33 cellular contexts compared by ENCODE assay signal in genomic region chr1:66682106-66682505, GRCh38.
"Had no signal": no experiment of that assay in that cellular context is flagged by ENCODE, and none has a peak within 500 bp of the region (broad histone marks: within the 10 kb centered on the region; RNA-seq: fewer than 3 reads in every experiment).

No MANE protein-coding gene starts in this region.

- DNase-seq: activated CD4-positive, alpha-beta memory T cell treated with anti-CD3 and anti-CD28 coated beads for 36 hours; activated CD4-positive, alpha-beta T cell treated with anti-CD3 and anti-CD28 coated beads for 36 hours; activated CD4-positive, alpha-beta T cell treated with anti-CD3 and anti-CD28 coated beads, Interleukin-2, amount 10 ng/mL, durations not matched to agents 24 days and 14 days; activated CD4-positive, CD25-positive, alpha-beta regulatory T cell; activated CD4-positive, CD25-positive, alpha-beta regulatory T cell treated with anti-CD3 and anti-CD28 coated beads, Interleukin-2, amount 50 U/mL, for 72 hours; activated CD8-positive, alpha-beta memory T cell treated with anti-CD3 and anti-CD28 coated beads, Interleukin-2, amount 10 ng/mL, durations not matched to agents 7 days and 5 days; activated CD8-positive, alpha-beta memory T cell treated with anti-CD3 and anti-CD28 coated beads, Interleukin-2, amount 50 U/mL, for 4 hours; activated CD8-positive, alpha-beta T cell treated with anti-CD3 and anti-CD28 coated beads, Interleukin-2, amount 10 ng/mL, durations not matched to agents 7 days and 5 days; activated effector memory CD4-positive, alpha-beta T cell treated with anti-CD3 and anti-CD28 coated beads, Interleukin-2, amount 50 U/mL, for 16 hours; activated naive CD4-positive, alpha-beta T cell treated with anti-CD3 and anti-CD28 coated beads for 36 hours; activated naive CD8-positive, alpha-beta T cell treated with anti-CD3 and anti-CD28 coated beads for 36 hours; activated naive CD8-positive, alpha-beta T cell treated with anti-CD3 and anti-CD28 coated beads, Interleukin-2, amount 50 U/mL, for 24 hours; activated T-cell treated with anti-CD3 and anti-CD28 coated beads, Interleukin-2, amount 50 U/mL, for 1 hour; activated T-cell treated with anti-CD3 and anti-CD28 coated beads, Interleukin-2, amount 50 U/mL, for 48 hours; adrenal gland; amygdala; aorta; central memory CD4-positive, alpha-beta T cell; cerebellar nuclear complex; dermis blood vessel endothelial cell; effector CD4-positive, alpha-beta T cell; effector memory CD8-positive, alpha-beta T cell; erythroblast; esophagus squamous epithelium; foreskin melanocyte; T-helper 2 cell had no signal

- H3K27ac ChIP-seq: adrenal gland, breast epithelium, cardiac muscle cell, coronary artery, esophagus squamous epithelium had no signal

- H3K27me3 ChIP-seq: adrenal gland, breast epithelium, cardiac muscle cell, esophagus squamous epithelium had no signal

- H3K4me1 ChIP-seq: adrenal gland, breast epithelium had no signal

- H3K27me3 Mint-ChIP-seq: activated naive CD8-positive, alpha-beta T cell treated with anti-CD3 and anti-CD28 coated beads, Interleukin-2, amount 50 U/mL, for 24 hours; brain had no signal

- H3K4me3 Mint-ChIP-seq: activated CD4-positive, alpha-beta memory T cell treated with anti-CD3 and anti-CD28 coated beads for 36 hours; activated CD4-positive, alpha-beta T cell treated with anti-CD3 and anti-CD28 coated beads for 36 hours; activated CD4-positive, alpha-beta T cell treated with anti-CD3 and anti-CD28 coated beads, Interleukin-2, amount 10 ng/mL, durations not matched to agents 24 days and 14 days; activated CD8-positive, alpha-beta memory T cell treated with anti-CD3 and anti-CD28 coated beads, Interleukin-2, amount 10 ng/mL, durations not matched to agents 7 days and 5 days; activated CD8-positive, alpha-beta T cell treated with anti-CD3 and anti-CD28 coated beads, Interleukin-2, amount 10 ng/mL, durations not matched to agents 7 days and 5 days; activated naive CD4-positive, alpha-beta T cell treated with anti-CD3 and anti-CD28 coated beads for 36 hours; activated naive CD4-positive, alpha-beta T cell treated with anti-CD3 and anti-CD28 coated beads, Interleukin-2, amount 50 U/mL, for 24 hours; activated naive CD8-positive, alpha-beta T cell treated with anti-CD3 and anti-CD28 coated beads for 36 hours; activated naive CD8-positive, alpha-beta T cell treated with anti-CD3 and anti-CD28 coated beads, Interleukin-2, amount 50 U/mL, for 24 hours; activated T-helper 1 cell treated with anti-CD3 and anti-CD28 coated beads, Interleukin-12 subunit alpha, Interleukin-12 subunit beta, Interleukin-2, Interleukin-4 antibody, amounts not matched to agents 30 ng/mL and 10 ng/mL and 1 ng/mL, durations not matched to agents 14 hours and 24 hours and 36 hours; brain; effector memory CD8-positive, alpha-beta T cell had no signal

- H3K27ac Mint-ChIP-seq: activated CD4-positive, alpha-beta memory T cell treated with anti-CD3 and anti-CD28 coated beads for 36 hours; activated CD4-positive, alpha-beta T cell treated with anti-CD3 and anti-CD28 coated beads for 36 hours; activated CD4-positive, alpha-beta T cell treated with anti-CD3 and anti-CD28 coated beads, Interleukin-2, amount 10 ng/mL, durations not matched to agents 24 days and 14 days; activated CD8-positive, alpha-beta memory T cell treated with anti-CD3 and anti-CD28 coated beads, Interleukin-2, amount 10 ng/mL, durations not matched to agents 7 days and 5 days; activated CD8-positive, alpha-beta T cell treated with anti-CD3 and anti-CD28 coated beads, Interleukin-2, amount 10 ng/mL, durations not matched to agents 7 days and 5 days; activated naive CD4-positive, alpha-beta T cell treated with anti-CD3 and anti-CD28 coated beads for 36 hours; activated naive CD4-positive, alpha-beta T cell treated with anti-CD3 and anti-CD28 coated beads, Interleukin-2, amount 50 U/mL, for 24 hours; activated naive CD8-positive, alpha-beta T cell treated with anti-CD3 and anti-CD28 coated beads for 36 hours; activated naive CD8-positive, alpha-beta T cell treated with anti-CD3 and anti-CD28 coated beads, Interleukin-2, amount 50 U/mL, for 24 hours; activated T-helper 1 cell treated with anti-CD3 and anti-CD28 coated beads, Interleukin-12 subunit alpha, Interleukin-12 subunit beta, Interleukin-2, Interleukin-4 antibody, amounts not matched to agents 30 ng/mL and 10 ng/mL and 1 ng/mL, durations not matched to agents 14 hours and 24 hours and 36 hours; activated T-helper 2 cell treated with anti-CD3 and anti-CD28 coated beads, Interferon-gamma antibody, Interleukin-2, Interleukin-4, amounts not matched to agents 10 μg/mL and 5 μg/mL and 100 μg/mL, durations not matched to agents 14 hours and 24 hours and 36 hours; brain; effector memory CD8-positive, alpha-beta T cell had no signal

- H3K36me3 ChIP-seq: adrenal gland, breast epithelium, cardiac muscle cell, esophagus squamous epithelium had no signal

- H3K9me3 ChIP-seq: adrenal gland, breast epithelium, esophagus squamous epithelium had no signal

- H3K36me3 Mint-ChIP-seq: activated CD4-positive, alpha-beta memory T cell treated with anti-CD3 and anti-CD28 coated beads for 36 hours; activated CD8-positive, alpha-beta memory T cell treated with anti-CD3 and anti-CD28 coated beads, Interleukin-2, amount 10 ng/mL, durations not matched to agents 7 days and 5 days; activated naive CD4-positive, alpha-beta T cell treated with anti-CD3 and anti-CD28 coated beads, Interleukin-2, amount 50 U/mL, for 24 hours; activated naive CD8-positive, alpha-beta T cell treated with anti-CD3 and anti-CD28 coated beads for 36 hours had no signal

- ATAC-seq: activated CD4-positive, alpha-beta T cell treated with anti-CD3 and anti-CD28 coated beads for 36 hours; activated CD8-positive, alpha-beta memory T cell treated with anti-CD3 and anti-CD28 coated beads, Interleukin-2, amount 10 ng/mL, durations not matched to agents 7 days and 5 days; activated CD8-positive, alpha-beta T cell treated with anti-CD3 and anti-CD28 coated beads, Interleukin-2, amount 10 ng/mL, durations not matched to agents 7 days and 5 days; activated naive CD8-positive, alpha-beta T cell treated with anti-CD3 and anti-CD28 coated beads, Interleukin-2, amount 50 U/mL, for 24 hours; effector memory CD8-positive, alpha-beta T cell had no signal

- H3K4me3 ChIP-seq: adrenal gland, breast epithelium, cardiac muscle cell, coronary artery, esophagus squamous epithelium had no signal

- H3K4me1 Mint-ChIP-seq: activated CD4-positive, alpha-beta T cell treated with anti-CD3 and anti-CD28 coated beads for 36 hours; activated CD4-positive, alpha-beta T cell treated with anti-CD3 and anti-CD28 coated beads, Interleukin-2, amount 10 ng/mL, durations not matched to agents 24 days and 14 days; activated naive CD4-positive, alpha-beta T cell treated with anti-CD3 and anti-CD28 coated beads, Interleukin-2, amount 50 U/mL, for 24 hours; activated naive CD8-positive, alpha-beta T cell treated with anti-CD3 and anti-CD28 coated beads, Interleukin-2, amount 50 U/mL, for 24 hours; brain had no signal

- H3K9me3 Mint-ChIP-seq: activated CD4-positive, alpha-beta memory T cell treated with anti-CD3 and anti-CD28 coated beads for 36 hours; activated CD4-positive, alpha-beta T cell treated with anti-CD3 and anti-CD28 coated beads, Interleukin-2, amount 10 ng/mL, durations not matched to agents 24 days and 14 days; activated naive CD4-positive, alpha-beta T cell treated with anti-CD3 and anti-CD28 coated beads for 36 hours; activated naive CD4-positive, alpha-beta T cell treated with anti-CD3 and anti-CD28 coated beads, Interleukin-2, amount 50 U/mL, for 24 hours; activated naive CD8-positive, alpha-beta T cell treated with anti-CD3 and anti-CD28 coated beads for 36 hours; activated naive CD8-positive, alpha-beta T cell treated with anti-CD3 and anti-CD28 coated beads, Interleukin-2, amount 50 U/mL, for 24 hours; activated T-helper 1 cell treated with anti-CD3 and anti-CD28 coated beads, Interleukin-12 subunit alpha, Interleukin-12 subunit beta, Interleukin-2, Interleukin-4 antibody, amounts not matched to agents 30 ng/mL and 10 ng/mL and 1 ng/mL, durations not matched to agents 14 hours and 24 hours and 36 hours; activated T-helper 2 cell treated with anti-CD3 and anti-CD28 coated beads, Interferon-gamma antibody, Interleukin-2, Interleukin-4, amounts not matched to agents 10 μg/mL and 5 μg/mL and 100 μg/mL, durations not matched to agents 14 hours and 24 hours and 36 hours; brain; effector memory CD8-positive, alpha-beta T cell had no signal
